ENCODE assay signal across 18 cellular contexts in genomic region chr19:43310221-43310620, GRCh38. TPM values are rescaled to one million over a fixed set of nuclear protein-coding genes. Genes with fewer than 3 reads are reported as not detected.
DNase-seq lines count a peak whose midpoint lies in the region; ATAC-seq and TF ChIP-seq lines count a peak whose summit lies in the region.
"Had no signal": no experiment of that assay in that cellular context is flagged by ENCODE, and none has a peak within 500 bp of the region (broad histone marks: within the 10 kb centered on the region; RNA-seq: fewer than 3 reads in every experiment).

No MANE protein-coding gene starts in this region.

- peak overlapping the region; percentile 57 for H3K4me2 ChIP-seq in PC-3 (ENCODE audit: low read length)

- DNase-seq in EL, result peak; percentile 24
- peak; percentile 79 for DNase-seq in PC-3
- no peak for DNase-seq in WERI-Rb-1
- DNase-seq in esophagus muscularis mucosa (ENCODE audit: extremely low spot score), result peak; percentile 45
- no peak for DNase-seq in Caco-2
- no peak for DNase-seq in GM10248 (ENCODE audit: extremely low spot score)
- no peak for DNase-seq in SIG-M5 treated with dmso at 0.1 percent for 504 hours (lab: John Stamatoyannopoulos, UW; ENCODE audit: unreplicated experiment)
- DNase-seq: BE2C; CD4-positive, alpha-beta memory T cell; COR-L47; DND-41; GM23248; IMR-90; KBM-7 had no signal

- H3K79me2 ChIP-seq in PC-3 (ENCODE audit: low read length), result no peaks in the 10 kb centered on the region

- intact Hi-C loops in PC-3 (cut with micrococcal nuclease), result loop anchor here (10.0 kb wide), 1 partner anchor 105 kb away; the partner anchor contains the start of gene PSG4
- intact Hi-C loops in esophagus muscularis mucosa (cut with DNase I), result no loop called here
- intact Hi-C loops in Caco-2 (cut with micrococcal nuclease; ENCODE audit: unreplicated experiment), result no loop called here

- H3K9me2 ChIP-seq in PC-3 (replicated peaks; ENCODE audit: low read length), result no peaks in the 10 kb centered on the region

- H3K4me1 Mint-ChIP-seq in Caco-2 (ENCODE audit: low read depth, unreplicated experiment), result peaks cover 14% of the 10 kb centered on the region
- H3K4me1 Mint-ChIP-seq: CD4-positive, alpha-beta memory T cell had no signal

- no peak overlapping the region for H3K9ac ChIP-seq in PC-3 (ENCODE audit: low read length)
- H3K9ac ChIP-seq: GM23248 had no signal

- H3K9me3 Mint-ChIP-seq in Caco-2 (ENCODE audit: unreplicated experiment), result peaks cover 30% of the 10 kb centered on the region

- no peak for TF ChIP-seq POLR2A in esophagus muscularis mucosa (IDR thresholded peaks at IDR 0.05; ENCODE audit: low read depth)

- TF ChIP-seq CTCF in PC-3 (conservative IDR thresholded peaks at IDR 0.05; ENCODE audit: low read depth, low read length) (no peak), WERI-Rb-1 (IDR thresholded peaks at IDR 0.05; ENCODE audit: low read depth, low read length) (no peak), esophagus muscularis mucosa (IDR thresholded peaks at IDR 0.05) (no peak), Caco-2 (IDR thresholded peaks at IDR 0.05; ENCODE audit: insufficient read depth in 1 of 2, low read depth in 1 of 2, low read length in 1 of 2, severe bottlenecking in 1 of 2, unreplicated experiment in 1 of 2) (no peak), GM10248 (IDR thresholded peaks at IDR 0.05; ENCODE audit: control extremely low read depth, extremely low read depth, low read depth, missing control alignments) (no peak)

- H3K4me3 ChIP-seq in PC-3 (ENCODE audit: low read length) (no peak overlapping the region), WERI-Rb-1 (ENCODE audit: low read depth, low read length) (no peak overlapping the region), esophagus muscularis mucosa (no peak overlapping the region), Caco-2 (ENCODE audit: low read depth, low read length) (no peak overlapping the region)
- H3K4me3 ChIP-seq: GM23248 had no signal

- no peaks in the 10 kb centered on the region for H3K27me3 Mint-ChIP-seq in Caco-2 (ENCODE audit: insufficient read depth, unreplicated experiment)

- H3F3A ChIP-seq in PC-3 (ENCODE audit: low read length, unreplicated experiment), result no peaks in the 10 kb centered on the region

- H3K9me3 ChIP-seq in PC-3 (ENCODE audit: low read length) (no peaks in the 10 kb centered on the region), WERI-Rb-1 (ENCODE audit: severe bottlenecking) (peaks cover 13% of the 10 kb centered on the region), esophagus muscularis mucosa (peaks cover 0 to 4% (median 0%) of the 10 kb centered on the region in 4 donors), Caco-2 (no peaks in the 10 kb centered on the region; the same call in 1 of the 2 replicates)
- H3K9me3 ChIP-seq: BE2C had no signal

- CTCF ChIA-PET in PC-3 (lab: Charles Lee), result interaction anchor here (0.6 to 0.9 kb wide), 2 partner anchors 209 to 778 kb away, joined by 3 to 4 read pairs; no protein-coding TSS in a partner anchor
- CTCF ChIA-PET in Caco-2 (lab: Charles Lee), result no interaction called here
- CTCF ChIA-PET in GM10248 (lab: Yijun Ruan, JAX), result no interaction called here

- H3K36me3 Mint-ChIP-seq in Caco-2 (ENCODE audit: insufficient read depth, unreplicated experiment), result no peaks in the 10 kb centered on the region
- H3K36me3 Mint-ChIP-seq: CD4-positive, alpha-beta memory T cell had no signal

- H3K27ac Mint-ChIP-seq in Caco-2 (ENCODE audit: unreplicated experiment), result no peak overlapping the region

- no peak overlapping the region for H2AFZ ChIP-seq in PC-3 (ENCODE audit: low read length)
- H2AFZ ChIP-seq: GM23248 had no signal

- 81% methylated on average over 3 of the region's 3 CpGs for WGBS in esophagus muscularis mucosa

- H3K27me3 ChIP-seq in PC-3 (ENCODE audit: low read length), result no peaks in the 10 kb centered on the region
- H3K27me3 ChIP-seq in WERI-Rb-1 (ENCODE audit: insufficient read depth, low read depth, severe bottlenecking), result no peaks in the 10 kb centered on the region
- peaks cover 0 to 12% (median 0%) of the 10 kb centered on the region in 4 donors for H3K27me3 ChIP-seq in esophagus muscularis mucosa
- H3K27me3 ChIP-seq in Caco-2 (replicated peaks; ENCODE audit: control insufficient read depth, insufficient read depth, low read length), result no peaks in the 10 kb centered on the region
- H3K27me3 ChIP-seq: BE2C had no signal

- no peaks in the 10 kb centered on the region for H4K20me1 ChIP-seq in PC-3 (ENCODE audit: low read length)

- H3K4me1 ChIP-seq in PC-3 (ENCODE audit: insufficient read depth, low read length) (peaks cover 32% of the 10 kb centered on the region), esophagus muscularis mucosa (no peaks in the 10 kb centered on the region), Caco-2 (no peaks in the 10 kb centered on the region)
- H3K4me1 ChIP-seq: BE2C had no signal

- BruUV-seq in PC-3 (replicated peaks; lab: Mats Ljungman, UMichigan) (no TSS peak), Caco-2 (replicated peaks; lab: Mats Ljungman, UMichigan) (no TSS peak)

- POLR2A ChIA-PET in PC-3 (lab: Charles Lee; ENCODE audit: unreplicated experiment), result no interaction called here
- POLR2A ChIA-PET in Caco-2 (lab: Charles Lee), result no interaction called here
- POLR2A ChIA-PET in GM10248 (lab: Yijun Ruan, JAX), result no interaction called here

- H3K36me3 ChIP-seq in PC-3 (ENCODE audit: low read depth, low read length) (peaks cover 2% of the 10 kb centered on the region; the same call in 1 of the 2 replicates), WERI-Rb-1 (no peaks in the 10 kb centered on the region), esophagus muscularis mucosa (no peaks in the 10 kb centered on the region), Caco-2 (ENCODE audit: control insufficient read depth, insufficient read depth, low read length) (no peaks in the 10 kb centered on the region)
- H3K36me3 ChIP-seq: BE2C had no signal

- no peak for TF ChIP-seq EP300 in esophagus muscularis mucosa (IDR thresholded peaks at IDR 0.05)

- H3K4me3 Mint-ChIP-seq in Caco-2 (ENCODE audit: unreplicated experiment), result no peak overlapping the region
- H3K4me3 Mint-ChIP-seq: CD4-positive, alpha-beta memory T cell had no signal

- ATAC-seq in PC-3 (peak; percentile 89), HG03565 (IDR thresholded peaks at IDR 0.05; ENCODE audit: unreplicated experiment) (no peak)
- ATAC-seq: HCT116 had no signal

- H3K27ac ChIP-seq in PC-3 (ENCODE audit: low read length) (peak overlapping the region; percentile 12; the same call in 1 of the 2 replicates), WERI-Rb-1 (peak overlapping the region; percentile 76), esophagus muscularis mucosa (replicated peaks in 1 of 4) (no peak overlapping the region)
- H3K27ac ChIP-seq: C4-2B, GM23248 had no signal

RNA-seq across cellular contexts. Expression of gene PSG9, which starts 40.9 kb away (rescaled TPM):
- total RNA-seq in PC-3 (2014; rRNA removed), result not detected in 2 replicates
- total RNA-seq in esophagus muscularis mucosa, result not detected
- total RNA-seq in Caco-2 (2022), result not detected in 2 replicates
- total RNA-seq: CD4-positive, alpha-beta memory T cell; HT-29 had no signal

RNA-seq across cellular contexts. Expression of gene CD177, which starts 43.3 kb away (rescaled TPM):
- 0.23 and 0.55 TPM in 2 replicates for total RNA-seq in PC-3 (2014; rRNA removed)
- total RNA-seq in esophagus muscularis mucosa, result 1 to 10 TPM in 1 of 4 donors, under 1 TPM in 3; 0.42 to 4.3 (median 0.74) TPM
- total RNA-seq in Caco-2 (2022), result 0.14 TPM in 1 of 2 replicates, not detected in the other
- total RNA-seq: CD4-positive, alpha-beta memory T cell; HT-29; IMR-90 had no signal

Comparison
In these comparisons a context has a peak if more than half of its experiments do, and no peak if none do; other contexts are left out.
1. DNase-seq: peak in EL (single experiment), PC-3 (single experiment) and esophagus muscularis mucosa (single experiment); none in WERI-Rb-1 (single experiment), Caco-2 (0 of 2), GM10248 (single experiment) and SIG-M5 treated with dmso at 0.1 percent for 504 hours (single experiment).
2. H3K27ac ChIP-seq: peak in PC-3 (single experiment) and WERI-Rb-1 (single experiment); none in esophagus muscularis mucosa (0 of 4).